ENCODE assay signal across 18 cellular contexts in genomic region chr22:48894804-48895250, GRCh38.
A peak's percentile ranks its signal among the peaks of the same experiment; 100 is the strongest.
DNase-seq lines count a peak whose midpoint lies in the region; ATAC-seq, FAIRE-seq and TF ChIP-seq lines count a peak whose summit lies in the region.
"Had no signal": no experiment of that assay in that cellular context is flagged by ENCODE, and none has a peak within 500 bp of the region (broad histone marks: within the 10 kb centered on the region; RNA-seq: fewer than 3 reads in every experiment).

No MANE protein-coding gene starts in this region.

- TF ChIP-seq EP300 in esophagus muscularis mucosa (IDR thresholded peaks at IDR 0.05): no peak

- no peak for ATAC-seq in left cardiac atrium
- ATAC-seq: Panc1 had no signal

- H3K36me3 ChIP-seq in right atrium auricular region (no peaks in the 10 kb centered on the region), esophagus muscularis mucosa (no peaks in the 10 kb centered on the region), smooth muscle cell (ENCODE audit: low read depth) (no peaks in the 10 kb centered on the region), small intestine (ENCODE audit: control insufficient read depth in 2 of 2, insufficient read depth in 2 of 2, low read length in 2 of 2) (no peaks in the 10 kb centered on the region)

- H3F3A ChIP-seq in smooth muscle cell (ENCODE audit: low read depth): no peaks in the 10 kb centered on the region

- no peak overlapping the region for H3K4me2 ChIP-seq in smooth muscle cell

- H2AFZ ChIP-seq in smooth muscle cell (ENCODE audit: low read depth): no peak overlapping the region

- no peaks in the 10 kb centered on the region for H4K20me1 ChIP-seq in smooth muscle cell (ENCODE audit: low read depth)

- H3K4me1 ChIP-seq in right atrium auricular region: no peaks in the 10 kb centered on the region
- H3K4me1 ChIP-seq in esophagus muscularis mucosa: no peaks in the 10 kb centered on the region
- H3K4me1 ChIP-seq in smooth muscle cell (ENCODE audit: low read depth): no peaks in the 10 kb centered on the region
- no peaks in the 10 kb centered on the region for H3K4me1 ChIP-seq in small intestine (ENCODE audit: control insufficient read depth in 2 of 2, insufficient read depth in 1 of 2, low read depth in 1 of 2, low read length in 1 of 2)

- H3K9me3 ChIP-seq in right atrium auricular region: peaks cover 0 to 6% of the 10 kb centered on the region in 2 donors
- peaks cover 0 to 12% (median 4%) of the 10 kb centered on the region in 4 donors for H3K9me3 ChIP-seq in esophagus muscularis mucosa
- no peaks in the 10 kb centered on the region for H3K9me3 ChIP-seq in smooth muscle cell (replicated peaks; ENCODE audit: low read depth)
- no peaks in the 10 kb centered on the region for H3K9me3 ChIP-seq in small intestine (ENCODE audit: control insufficient read depth, low read depth)

- no peaks in the 10 kb centered on the region for H3K27me3 ChIP-seq in right atrium auricular region
- peaks cover 0 to 54% (median 0%) of the 10 kb centered on the region in 4 donors for H3K27me3 ChIP-seq in esophagus muscularis mucosa
- H3K27me3 ChIP-seq in smooth muscle cell (ENCODE audit: low read depth): no peaks in the 10 kb centered on the region
- no peaks in the 10 kb centered on the region for H3K27me3 ChIP-seq in small intestine (ENCODE audit: control insufficient read depth in 2 of 2, insufficient read depth in 2 of 2, low read length in 2 of 2)

- TF ChIP-seq CTCF in right atrium auricular region (IDR thresholded peaks at IDR 0.05) (no peak), esophagus muscularis mucosa (IDR thresholded peaks at IDR 0.05) (no peak), smooth muscle cell (IDR thresholded peaks at IDR 0.05; ENCODE audit: borderline replicate concordance, insufficient read depth, poor library complexity, severe bottlenecking) (no peak)

- no peaks in the 10 kb centered on the region for H3K79me2 ChIP-seq in smooth muscle cell (ENCODE audit: low read depth)

- DNase-seq in right atrium auricular region (ENCODE audit: low spot score): peak; percentile 44
- no peak for DNase-seq in left cardiac atrium
- peak; percentile 60 for DNase-seq in esophagus muscularis mucosa (ENCODE audit: extremely low spot score)
- DNase-seq in posterior vena cava (ENCODE audit: low spot score): peak; percentile 46
- DNase-seq in HEK293T (ENCODE audit: extremely low spot score): no peak
- DNase-seq in smooth muscle cell (lab: John Stamatoyannopoulos, UW; ENCODE audit: unreplicated experiment): no peak
- no peak for DNase-seq in small intestine
- DNase-seq: CD4-positive, CD25-positive, alpha-beta regulatory T cell; DMS79; NCI-H1092 treated with DMSO at 0.1 percent for 48 hours; NCI-H146; NCI-H2081; NCI-H2171 treated with DMSO at 0.1 percent for 48 hours; NCI-H524 treated with DMSO at 0.1 percent for 48 hours; NCI-H82 had no signal

- H3K27ac ChIP-seq in right atrium auricular region (no peak overlapping the region), esophagus muscularis mucosa (replicated peaks in 1 of 4) (no peak overlapping the region), smooth muscle cell (ENCODE audit: low read depth) (no peak overlapping the region), small intestine (ENCODE audit: low read depth in 1 of 2, low read length in 1 of 2) (no peak overlapping the region)
- H3K27ac ChIP-seq: HL-60 had no signal

- H3K4me3 ChIP-seq in right atrium auricular region: no peak overlapping the region
- no peak overlapping the region for H3K4me3 ChIP-seq in esophagus muscularis mucosa
- no peak overlapping the region for H3K4me3 ChIP-seq in smooth muscle cell
- no peak overlapping the region for H3K4me3 ChIP-seq in small intestine (ENCODE audit: low read depth in 1 of 2, low read length in 2 of 2)

- POLR2A ChIA-PET in HEK293T (lab: Yijun Ruan, JAX): no interaction called here

- intact Hi-C loops in left cardiac atrium (cut with DNase I): no loop called here
- intact Hi-C loops in esophagus muscularis mucosa (cut with DNase I): no loop called here
- intact Hi-C loops in posterior vena cava (cut with DNase I): no loop called here

- WGBS in esophagus muscularis mucosa: 85% methylated on average over 4 of the region's 14 CpGs
- WGBS in smooth muscle cell (ENCODE audit: low lambda C conversion rate): 94% methylated on average over 14 of the region's 14 CpGs
- WGBS in small intestine, 3 donors: 76 to 89% (median 88%) methylated on average over 13 to 14 of the region's 14 CpGs

- H3K9ac ChIP-seq in smooth muscle cell (ENCODE audit: low read depth): no peak overlapping the region

- FAIRE-seq in small intestine (lab: Jason Lieb, UNC): no peak
- FAIRE-seq: H54 had no signal

- no peak for TF ChIP-seq POLR2A in esophagus muscularis mucosa (IDR thresholded peaks at IDR 0.05; ENCODE audit: low read depth)

- CTCF ChIA-PET in HEK293T (lab: Yijun Ruan, JAX): no interaction called here

TF ChIP-seq in HEK293T, 16 proteins besides CTCF, POLR2A, EP300 and RAD21:
- TF ChIP-seq LEF1 (IDR thresholded peaks at IDR 0.05; ENCODE audit: borderline replicate concordance): no peak
TF ChIP-seq in HEK293T: peak in this region for 0.

Comparison
In these comparisons a context has a peak if more than half of its experiments do, and no peak if none do; other contexts are left out.
1. DNase-seq: peak in right atrium auricular region (single experiment), esophagus muscularis mucosa (single experiment) and posterior vena cava (single experiment); none in left cardiac atrium (single experiment), HEK293T (single experiment), smooth muscle cell (single experiment) and small intestine (single experiment).